In genomic region chr12:78146365-78146772, GRCh38 we compare ENCODE assay signal across 8 cellular contexts.
DNase-seq lines count a peak whose midpoint lies in the region; ATAC-seq and TF ChIP-seq lines count a peak whose summit lies in the region.

No MANE protein-coding gene starts in this region.

- H3K9me3 ChIP-seq in mesenchymal stem cell (ENCODE audit: control insufficient read depth, low read length), result no peaks in the 10 kb centered on the region

- H3K4me2 ChIP-seq in mesenchymal stem cell (ENCODE audit: low read length, poor library complexity, severe bottlenecking), result no peak overlapping the region

- peaks cover 2% of the 10 kb centered on the region for H3K79me1 ChIP-seq in mesenchymal stem cell (replicated peaks; ENCODE audit: low read length, poor library complexity, severe bottlenecking)

- peak; percentile 67 for TF ChIP-seq CTCF in brain microvascular endothelial cell (IDR thresholded peaks at IDR 0.05; ENCODE audit: low read depth, low read length, missing control alignments)

- H3K27me3 ChIP-seq in brain microvascular endothelial cell (replicated peaks), result no peaks in the 10 kb centered on the region
- no peaks in the 10 kb centered on the region for H3K27me3 ChIP-seq in mesenchymal stem cell (ENCODE audit: control insufficient read depth in 1 of 2, insufficient read depth in 1 of 2, low read length in 2 of 2)

- H2BK120ac ChIP-seq in mesenchymal stem cell (ENCODE audit: low read depth, low read length), result no peak overlapping the region

- in situ Hi-C loops in brain microvascular endothelial cell (cut with HindIII; ENCODE audit: low pct_ligation_motif_present, low sequenced_read_pairs), result no loop called here

- H3K4ac ChIP-seq in mesenchymal stem cell (ENCODE audit: low read depth in 1 of 2, low read length in 2 of 2), result no peak overlapping the region

- H2BK15ac ChIP-seq in mesenchymal stem cell (ENCODE audit: low read depth, poor library complexity, severe bottlenecking), result no peak overlapping the region

- no peaks in the 10 kb centered on the region for H3K4me1 ChIP-seq in mesenchymal stem cell (ENCODE audit: control insufficient read depth, insufficient read depth, low read depth, low read length)

- H2AFZ ChIP-seq in mesenchymal stem cell (ENCODE audit: low read depth, low read length), result no peak overlapping the region

- DNase-seq in SIG-M5 treated with dmso at 0.1 percent for 504 hours (lab: John Stamatoyannopoulos, UW; ENCODE audit: unreplicated experiment) (peak; percentile 28), SIG-M5 (lab: John Stamatoyannopoulos, UW) (no peak), NCI-H2171 treated with DMSO at 0.1 percent for 48 hours (lab: John Stamatoyannopoulos, UW) (peak; percentile 65), brain microvascular endothelial cell (peak; percentile 7), mesenchymal stem cell (peak; percentile 50)

- H3K27ac ChIP-seq in brain microvascular endothelial cell (no peak overlapping the region), mesenchymal stem cell (ENCODE audit: low read length, poor library complexity, severe bottlenecking) (no peak overlapping the region)

- no peak overlapping the region for H3K14ac ChIP-seq in mesenchymal stem cell (ENCODE audit: low read length in 2 of 2)

- H2BK12ac ChIP-seq in mesenchymal stem cell (ENCODE audit: low read length in 2 of 2), result no peak overlapping the region

- no peak overlapping the region for H4K91ac ChIP-seq in mesenchymal stem cell (ENCODE audit: low read length)

- no peak overlapping the region for H2BK5ac ChIP-seq in mesenchymal stem cell (ENCODE audit: low read depth, low read length, poor library complexity, severe bottlenecking)

- H3K9ac ChIP-seq in mesenchymal stem cell (ENCODE audit: low read length), result peak overlapping the region; percentile 2

- H2AK5ac ChIP-seq in mesenchymal stem cell (ENCODE audit: low read length, severe bottlenecking), result no peak overlapping the region

- H3K36me3 ChIP-seq in brain microvascular endothelial cell (replicated peaks) (no peaks in the 10 kb centered on the region), mesenchymal stem cell (ENCODE audit: control insufficient read depth in 1 of 2, insufficient read depth in 2 of 2, low read depth in 1 of 2, low read length in 2 of 2) (peaks cover 0 to 47% of the 10 kb centered on the region in 2 experiments)

- ATAC-seq in HG02870 (IDR thresholded peaks at IDR 0.05; ENCODE audit: unreplicated experiment) (peak; percentile 63), GM19467 (IDR thresholded peaks at IDR 0.05; ENCODE audit: unreplicated experiment) (no peak), HG02763 (IDR thresholded peaks at IDR 0.05; ENCODE audit: unreplicated experiment) (no peak)

- no peak overlapping the region for H3K23ac ChIP-seq in mesenchymal stem cell (ENCODE audit: low read length in 2 of 2)

- no peak overlapping the region for H4K8ac ChIP-seq in mesenchymal stem cell (ENCODE audit: low read length)

- H3K4me3 ChIP-seq in brain microvascular endothelial cell (ENCODE audit: low read depth, low read length), result no peak overlapping the region
- H3K4me3 ChIP-seq in mesenchymal stem cell (ENCODE audit: insufficient read depth in 1 of 2, low read depth in 1 of 2, low read length in 2 of 2), result no peak overlapping the region

- no peak overlapping the region for H3K18ac ChIP-seq in mesenchymal stem cell (ENCODE audit: low read depth in 1 of 2, low read length in 2 of 2)
